ENCODE assay signal across 25 cellular contexts in genomic region chr7:157086508-157087187, GRCh38. TPM values are rescaled to one million over a fixed set of nuclear protein-coding genes. Genes with fewer than 3 reads are reported as not detected.
DNase-seq lines count a peak whose midpoint lies in the region; ATAC-seq and TF ChIP-seq lines count a peak whose summit lies in the region.
"Had no signal": no experiment of that assay in that cellular context is flagged by ENCODE, and none has a peak within 500 bp of the region (broad histone marks: within the 10 kb centered on the region; RNA-seq: fewer than 3 reads in every experiment).

No MANE protein-coding gene starts in this region.

- no peaks in the 10 kb centered on the region for H3K36me3 Mint-ChIP-seq in type B pancreatic cell
- H3K36me3 Mint-ChIP-seq: CD14-positive monocyte; CD4-positive, CD25-positive, alpha-beta regulatory T cell had no signal

- TF ChIP-seq POLR2A in spleen (IDR thresholded peaks at IDR 0.05) (no peak), transverse colon (IDR thresholded peaks at IDR 0.05) (no peak)

- 82 to 89% (median 86%) methylated on average over 9 of the region's 9 CpGs for WGBS in spleen, 5 donors
- WGBS in transverse colon (ENCODE audit: low coverage in 1 of 2), 2 donors = 60 to 69% methylated on average over 6 to 9 of the region's 9 CpGs

- H3K4me3 ChIP-seq in spleen (no peak overlapping the region), transverse colon (no peak overlapping the region)
- H3K4me3 ChIP-seq: A549, BLaER1, GM12878 had no signal

- TF ChIP-seq EP300 in transverse colon (IDR thresholded peaks at IDR 0.05; ENCODE audit: low read depth) = no peak

- H3K9me3 ChIP-seq in spleen = peaks cover 7 to 45% (median 34%) of the 10 kb centered on the region in 8 donors
- peaks cover 0 to 13% of the 10 kb centered on the region in 2 donors for H3K9me3 ChIP-seq in transverse colon
- H3K9me3 ChIP-seq: A549, BE2C had no signal

- TF ChIP-seq CTCF in spleen (IDR thresholded peaks at IDR 0.05 in 8 of 11, conservative IDR thresholded peaks at IDR 0.05 in 3 of 11) (no peak), type B pancreatic cell (conservative IDR thresholded peaks at IDR 0.05) (no peak), transverse colon (IDR thresholded peaks at IDR 0.05) (no peak)

- H3K4me3 Mint-ChIP-seq in stimulated activated naive CD8-positive, alpha-beta T cell treated with anti-CD3 and anti-CD28 coated beads, Interleukin-15, amount 100 ng/mL, for 72 hours = no peak overlapping the region
- no peak overlapping the region for H3K4me3 Mint-ChIP-seq in type B pancreatic cell
- H3K4me3 Mint-ChIP-seq: CD14-positive monocyte; CD4-positive, alpha-beta memory T cell; CD4-positive, CD25-positive, alpha-beta regulatory T cell; CD8-positive, alpha-beta memory T cell had no signal

- intact Hi-C loops in spleen (cut with DNase I; ENCODE audit: low total_unique reads) (no loop called here), transverse colon (cut with DNase I; ENCODE audit: low total_unique reads) (no loop called here)

- H3K4me1 ChIP-seq in spleen (no peaks in the 10 kb centered on the region), transverse colon (no peaks in the 10 kb centered on the region)
- H3K4me1 ChIP-seq: A549, BE2C, BLaER1 had no signal

- peaks cover 12 to 31% of the 10 kb centered on the region in 2 donors for H3K9me3 Mint-ChIP-seq in stimulated activated naive CD8-positive, alpha-beta T cell treated with anti-CD3 and anti-CD28 coated beads, Interleukin-15, amount 100 ng/mL, for 72 hours
- H3K9me3 Mint-ChIP-seq in type B pancreatic cell = peaks cover 3% of the 10 kb centered on the region

- H3K4me1 Mint-ChIP-seq in stimulated activated naive CD8-positive, alpha-beta T cell treated with anti-CD3 and anti-CD28 coated beads, Interleukin-15, amount 100 ng/mL, for 72 hours = no peaks in the 10 kb centered on the region
- peaks cover 5% of the 10 kb centered on the region for H3K4me1 Mint-ChIP-seq in type B pancreatic cell (ENCODE audit: unreplicated experiment)
- H3K4me1 Mint-ChIP-seq: CD14-positive monocyte; CD4-positive, alpha-beta memory T cell; CD4-positive, CD25-positive, alpha-beta regulatory T cell; CD8-positive, alpha-beta memory T cell had no signal

- peak; percentile 26 for ATAC-seq in stimulated activated naive CD8-positive, alpha-beta T cell treated with anti-CD3 and anti-CD28 coated beads, Interleukin-15, amount 100 ng/mL, for 72 hours
- ATAC-seq in stimulated activated naive CD8-positive, alpha-beta T cell treated with anti-CD3 and anti-CD28 coated beads, Interleukin-15, Interleukin-2, amounts not matched to agents 100 U/mL and 50 U/mL, for 24 hours = no peak
- ATAC-seq: GM12878 had no signal

- H3K27ac Mint-ChIP-seq in stimulated activated naive CD8-positive, alpha-beta T cell treated with anti-CD3 and anti-CD28 coated beads, Interleukin-15, amount 100 ng/mL, for 72 hours = no peak overlapping the region
- no peak overlapping the region for H3K27ac Mint-ChIP-seq in type B pancreatic cell
- H3K27ac Mint-ChIP-seq: CD14-positive monocyte; CD4-positive, alpha-beta memory T cell; CD4-positive, CD25-positive, alpha-beta regulatory T cell had no signal

- in situ Hi-C loops in transverse colon (cut with MboI; ENCODE audit: low pct_ligation_motif_present in 1 of 4, low pct_unique_long_range_greater_than_20kb in 1 of 4, low sequenced_read_pairs in 3 of 4) = no loop called here

- H3K36me3 ChIP-seq in spleen (no peaks in the 10 kb centered on the region), transverse colon (no peaks in the 10 kb centered on the region)
- H3K36me3 ChIP-seq: BE2C, BLaER1 had no signal

- no peak for DNase-seq in stimulated activated naive CD8-positive, alpha-beta T cell treated with anti-CD3 and anti-CD28 coated beads, Interleukin-15, amount 100 ng/mL, for 72 hours
- DNase-seq in stimulated activated naive CD8-positive, alpha-beta T cell treated with anti-CD3 and anti-CD28 coated beads, Interleukin-15, Interleukin-2, amounts not matched to agents 100 U/mL and 50 U/mL, for 24 hours = no peak
- DNase-seq in spleen (peak; percentile 2), type B pancreatic cell (ENCODE audit: extremely low spot score, unreplicated experiment) (peak; percentile 3), transverse colon (no peak), AML-193 (lab: John Stamatoyannopoulos, UW) (no peak)
- no peak for DNase-seq in activated CD8-positive, alpha-beta memory T cell treated with anti-CD3 and anti-CD28 coated beads, Interleukin-2, amount 50 U/mL, for 48 hours
- DNase-seq: BE2C; C1 segment of cervical spinal cord; CD4-positive, alpha-beta memory T cell; CD4-positive, CD25-positive, alpha-beta regulatory T cell; CD8-positive, alpha-beta memory T cell; COR-L47; DMS 273 treated with DMSO at 0.1 percent for 48 hours; DMS153; DMS53; DMS79; DND-41; EL; GDM1 had no signal

- H3K27me3 ChIP-seq in spleen (replicated peaks in 1 of 7) = peaks cover 0 to 46% (median 0%) of the 10 kb centered on the region in 7 donors
- peaks cover 4% of the 10 kb centered on the region for H3K27me3 ChIP-seq in transverse colon
- H3K27me3 ChIP-seq: BLaER1 had no signal

- H3K27ac ChIP-seq in spleen = no peak overlapping the region
- H3K27ac ChIP-seq in transverse colon = no peak overlapping the region
- H3K27ac ChIP-seq: 22Rv1, A549, BLaER1 had no signal

- H3K27me3 Mint-ChIP-seq in stimulated activated naive CD8-positive, alpha-beta T cell treated with anti-CD3 and anti-CD28 coated beads, Interleukin-15, amount 100 ng/mL, for 72 hours = peaks cover 37% of the 10 kb centered on the region
- peaks cover 16% of the 10 kb centered on the region for H3K27me3 Mint-ChIP-seq in type B pancreatic cell

RNA-seq across cellular contexts. Expression of gene UBE3C, which starts 52.1 kb away (rescaled TPM):
- total RNA-seq in spleen (10 to 100 TPM; 47.2 to 81.6 (median 69.1) TPM), type B pancreatic cell (ENCODE audit: low replicate concordance) (51.6 and 59.3 TPM in 2 replicates), transverse colon (10 to 100 TPM; 47.9 to 91.8 (median 66.2) TPM)
- polyA plus RNA-seq in spleen = 10 to 100 TPM in 2 of 3 donors, 1 to 10 TPM in 1; 9.7 to 17.5 (median 10.6) TPM

Comparison
In these comparisons a context has a peak if more than half of its experiments do, and no peak if none do; other contexts are left out.
1. DNase-seq: peak in spleen (single experiment) and type B pancreatic cell (single experiment); none in stimulated activated naive CD8-positive, alpha-beta T cell treated with anti-CD3 and anti-CD28 coated beads, Interleukin-15, amount 100 ng/mL, for 72 hours (0 of 2), stimulated activated naive CD8-positive, alpha-beta T cell treated with anti-CD3 and anti-CD28 coated beads, Interleukin-15, Interleukin-2, amounts not matched to agents 100 U/mL and 50 U/mL, for 24 hours (single experiment), transverse colon (single experiment), activated CD8-positive, alpha-beta memory T cell treated with anti-CD3 and anti-CD28 coated beads, Interleukin-2, amount 50 U/mL, for 48 hours (single experiment) and AML-193 (0 of 2).